Comparison of ENCODE assay signal across 9 cellular contexts in genomic region chr17:58520843-58521430, GRCh38. TPM values are rescaled to one million over a fixed set of nuclear protein-coding genes. Genes with fewer than 3 reads are reported as not detected.
A peak's percentile ranks its signal among the peaks of the same experiment; 100 is the strongest.
DNase-seq lines count a peak whose midpoint lies in the region; ATAC-seq and TF ChIP-seq lines count a peak whose summit lies in the region.
"Had no signal": no experiment of that assay in that cellular context is flagged by ENCODE, and none has a peak within 500 bp of the region (broad histone marks: within the 10 kb centered on the region; RNA-seq: fewer than 3 reads in every experiment).

No MANE protein-coding gene starts in this region.

- peak overlapping the region; percentile 38 for H3K4me3 Mint-ChIP-seq in glutamatergic neuron (ENCODE audit: unreplicated experiment)

- no peak overlapping the region for H3K27ac ChIP-seq in AG04450 (ENCODE audit: low read depth, low read length)
- H3K27ac ChIP-seq in RWPE1: peak overlapping the region; percentile 2; the same call in 1 of the 2 replicates

- DNase-seq in AG04450 (ENCODE audit: low read depth, low spot score): no peak
- DNase-seq in GM10248 (ENCODE audit: extremely low spot score): no peak
- DNase-seq in RWPE1 (ENCODE audit: low spot score): no peak
- DNase-seq in glutamatergic neuron: peak; percentile 54
- no peak for DNase-seq in T1000 (lab: John Stamatoyannopoulos, UW)
- no peak for DNase-seq in NCI-H187 (lab: John Stamatoyannopoulos, UW)
- DNase-seq: NCI-H2081 had no signal

- no peaks in the 10 kb centered on the region for H3K27me3 ChIP-seq in AG04450 (ENCODE audit: control insufficient read depth, insufficient read depth, low read length)

- no peak overlapping the region for H3K4me3 ChIP-seq in AG04450 (ENCODE audit: low read depth, low read length)

- peaks cover 13% of the 10 kb centered on the region for H3K4me1 Mint-ChIP-seq in glutamatergic neuron (ENCODE audit: low read depth, unreplicated experiment)

- H3K27ac Mint-ChIP-seq in glutamatergic neuron (ENCODE audit: unreplicated experiment): no peak overlapping the region

- H3K9me3 ChIP-seq in AG04450 (ENCODE audit: control insufficient read depth, insufficient read depth, low read length): no peaks in the 10 kb centered on the region

- POLR2A ChIA-PET in AG04450 (lab: Yijun Ruan, JAX): interaction anchor here (0.6 kb wide), 1 partner anchor 13 kb away, joined by 3 read pairs; no protein-coding TSS in a partner anchor
- POLR2A ChIA-PET in GM10248 (lab: Yijun Ruan, JAX): no interaction called here
- POLR2A ChIA-PET in RWPE1 (lab: Yijun Ruan, JAX; ENCODE audit: low non-redundant PET): no interaction called here

- TF ChIP-seq CTCF in AG04450 (IDR thresholded peaks at IDR 0.05; ENCODE audit: low read depth, low read length) (peak; percentile 50), GM10248 (IDR thresholded peaks at IDR 0.05; ENCODE audit: control extremely low read depth, extremely low read depth, low read depth, missing control alignments) (peak; percentile 18), RWPE1 (conservative IDR thresholded peaks at IDR 0.05; ENCODE audit: low read depth) (no peak), glutamatergic neuron (IDR thresholded peaks at IDR 0.05; ENCODE audit: partially characterized antibody, unreplicated experiment) (peak; percentile 72)

- H3K36me3 Mint-ChIP-seq in glutamatergic neuron (ENCODE audit: unreplicated experiment): no peaks in the 10 kb centered on the region

- H3K9me3 Mint-ChIP-seq in glutamatergic neuron (ENCODE audit: unreplicated experiment): peaks cover 9% of the 10 kb centered on the region

- peaks cover 7% of the 10 kb centered on the region for H3K27me3 Mint-ChIP-seq in glutamatergic neuron (ENCODE audit: unreplicated experiment)

- CTCF ChIA-PET in AG04450 (lab: Charles Lee): interaction anchor here (0.7 to 3.2 kb wide), 5 partner anchors 14 to 483 kb away, joined by 3 to 41 read pairs (median 3); no protein-coding TSS in a partner anchor
- CTCF ChIA-PET in GM10248 (lab: Yijun Ruan, JAX): interaction anchor here (0.8 to 3.0 kb wide), 8 partner anchors 12 to 485 kb away, joined by 3 to 13 read pairs (median 4); no protein-coding TSS in a partner anchor
- CTCF ChIA-PET in RWPE1 (lab: Yijun Ruan, JAX): interaction anchor here (0.6 to 0.8 kb wide), 2 partner anchors 63 to 91 kb away, joined by 3 read pairs; no protein-coding TSS in a partner anchor

- no peak for ATAC-seq in HG03095 (IDR thresholded peaks at IDR 0.05; ENCODE audit: unreplicated experiment)
- ATAC-seq in HG02973 (IDR thresholded peaks at IDR 0.05; ENCODE audit: unreplicated experiment): no peak

RNA-seq across cellular contexts. Expression of gene MTMR4, which starts 6.5 kb away (rescaled TPM):
- polyA plus RNA-seq in AG04450 (2011; rRNA removed): 28.3 and 33.5 TPM in 2 replicates
- polyA minus RNA-seq in AG04450 (2011; rRNA and poly(A)+ RNA removed): 128 and 174 TPM in 2 replicates
- 152 TPM for total RNA-seq in glutamatergic neuron (ENCODE audit: unreplicated experiment)

RNA-seq across cellular contexts. Expression of gene HSF5, which starts 32.7 kb away (rescaled TPM):
- not detected in 2 replicates for polyA plus RNA-seq in AG04450 (2011; rRNA removed)
- not detected in 2 replicates for polyA minus RNA-seq in AG04450 (2011; rRNA and poly(A)+ RNA removed)
- total RNA-seq in glutamatergic neuron (ENCODE audit: unreplicated experiment): 0.10 TPM
